Comparison of ENCODE assay signal across 23 cellular contexts in the genomic region with DNA sequence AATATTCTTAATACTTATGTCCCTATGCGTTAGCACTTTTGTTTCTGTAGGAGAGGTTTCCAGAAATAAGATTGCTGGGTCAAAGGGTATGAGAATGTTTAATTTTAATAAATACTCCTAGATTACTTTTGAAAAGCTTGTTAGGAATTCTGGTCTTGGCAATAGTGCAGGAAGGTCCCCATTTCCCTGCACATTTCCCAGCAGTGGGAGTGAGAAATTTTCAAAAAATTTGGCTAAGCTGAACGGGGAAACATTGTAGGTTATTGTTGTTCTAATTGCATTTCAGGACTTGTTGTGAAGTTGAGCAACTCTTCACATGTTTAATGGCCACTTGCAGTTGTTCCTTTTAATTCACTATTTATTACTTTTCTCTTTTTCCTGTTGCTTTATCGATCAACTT. TPM values are rescaled to one million over a fixed set of nuclear protein-coding genes. Genes with fewer than 3 reads are reported as not detected.
DNase-seq lines count a peak whose midpoint lies in the region; ATAC-seq and TF ChIP-seq lines count a peak whose summit lies in the region.
"Had no signal": no experiment of that assay in that cellular context is flagged by ENCODE, and none has a peak within 500 bp of the region (broad histone marks: within the 10 kb centered on the region; RNA-seq: fewer than 3 reads in every experiment).

No MANE protein-coding gene starts in this region.

- peak overlapping the region; percentile 43; the same call in 1 of the 2 replicates for H3K27ac ChIP-seq in HUES6 (ENCODE audit: low read depth, low read length)
- H3K27ac ChIP-seq in mesenchymal stem cell (ENCODE audit: low read length, poor library complexity, severe bottlenecking) = peak overlapping the region; percentile 95
- H3K27ac ChIP-seq in stomach = peak overlapping the region in 3 of 5 donors; percentile 68 to 79 (median 77)
- H3K27ac ChIP-seq: SJCRH30 had no signal

- no peak for ATAC-seq in HG02884 (IDR thresholded peaks at IDR 0.05; ENCODE audit: unreplicated experiment)
- no peak for ATAC-seq in HG03442 (IDR thresholded peaks at IDR 0.05; ENCODE audit: unreplicated experiment)
- ATAC-seq: esophagus mucosa; HCT116; left colon; stimulated activated naive CD8-positive, alpha-beta T cell treated with anti-CD3 and anti-CD28 coated beads, Interleukin-15, amount 100 ng/mL, for 72 hours had no signal

- DNase-seq in dermis blood vessel endothelial cell (peak; percentile 55), mesenchymal stem cell (no peak), stomach (no peak), pons (ENCODE audit: low spot score) (no peak), T-helper 9 cell (no peak)
- DNase-seq: activated CD4-positive, alpha-beta T cell treated with anti-CD3 and anti-CD28 coated beads for 48 hours; activated naive CD4-positive, alpha-beta T cell treated with Interleukin-2 at 50 U/mL for 16 hours; BE2C; GDM1; hypothalamus; left colon; MM.1S; NCI-H187; NCI-H510A; posterior cingulate gyrus; SJCRH30; stimulated activated naive CD8-positive, alpha-beta T cell treated with anti-CD3 and anti-CD28 coated beads, Interleukin-15, amount 100 ng/mL, for 72 hours; T1000 had no signal

- WGBS in mesenchymal stem cell = 0% methylated on average over 1 of the region's 3 CpGs
- WGBS in stomach, 5 donors = 21 to 31% (median 25%) methylated on average over 3 of the region's 3 CpGs

- no peak overlapping the region for H2BK15ac ChIP-seq in mesenchymal stem cell (ENCODE audit: low read depth, poor library complexity, severe bottlenecking)

- H3K36me3 ChIP-seq in HUES6 (ENCODE audit: control insufficient read depth, insufficient read depth, low read length) = no peaks in the 10 kb centered on the region
- H3K36me3 ChIP-seq in mesenchymal stem cell (ENCODE audit: control insufficient read depth in 1 of 2, insufficient read depth in 2 of 2, low read depth in 1 of 2, low read length in 2 of 2) = peaks cover 0 to 24% of the 10 kb centered on the region in 2 experiments
- H3K36me3 ChIP-seq in stomach = no peaks in the 10 kb centered on the region
- H3K36me3 ChIP-seq: BE2C, SJCRH30 had no signal

- H2BK5ac ChIP-seq in mesenchymal stem cell (ENCODE audit: low read depth, low read length, poor library complexity, severe bottlenecking) = no peak overlapping the region

- intact Hi-C loops in stomach (cut with DNase I; ENCODE audit: low total_unique reads) = no loop called here

- H3K27me3 ChIP-seq in HUES6 (ENCODE audit: control insufficient read depth, insufficient read depth, low read length) (no peaks in the 10 kb centered on the region), mesenchymal stem cell (ENCODE audit: control insufficient read depth in 1 of 2, insufficient read depth in 1 of 2, low read length in 2 of 2) (no peaks in the 10 kb centered on the region), stomach (no peaks in the 10 kb centered on the region)
- H3K27me3 ChIP-seq: BE2C, SJCRH30 had no signal

- H3K4me2 ChIP-seq in mesenchymal stem cell (ENCODE audit: low read length, poor library complexity, severe bottlenecking) = no peak overlapping the region

- H3K14ac ChIP-seq in mesenchymal stem cell (ENCODE audit: low read length in 2 of 2) = no peak overlapping the region

- no peak overlapping the region for H3K23ac ChIP-seq in mesenchymal stem cell (ENCODE audit: low read length in 2 of 2)

- TF ChIP-seq POLR2A in stomach (IDR thresholded peaks at IDR 0.05) = no peak

- H2AFZ ChIP-seq in mesenchymal stem cell (ENCODE audit: low read depth, low read length) = no peak overlapping the region

- no peak overlapping the region for H4K8ac ChIP-seq in mesenchymal stem cell (ENCODE audit: low read length)

- no peak for TF ChIP-seq EP300 in stomach (IDR thresholded peaks at IDR 0.05)

- TF ChIP-seq CTCF in stomach (IDR thresholded peaks at IDR 0.05) = no peak

- H3K4me1 ChIP-seq in HUES6 (ENCODE audit: control insufficient read depth, insufficient read depth, low read length) = peaks cover 38% of the 10 kb centered on the region
- H3K4me1 ChIP-seq in mesenchymal stem cell (ENCODE audit: control insufficient read depth, insufficient read depth, low read depth, low read length) = peaks cover 16% of the 10 kb centered on the region
- peaks cover 0 to 43% (median 19%) of the 10 kb centered on the region in 4 donors for H3K4me1 ChIP-seq in stomach
- H3K4me1 ChIP-seq: BE2C had no signal

- H3K9ac ChIP-seq in HUES6 (ENCODE audit: low read length) (no peak overlapping the region), mesenchymal stem cell (ENCODE audit: low read length) (peak overlapping the region; percentile 8)

- H3K18ac ChIP-seq in mesenchymal stem cell (ENCODE audit: low read depth in 1 of 2, low read length in 2 of 2) = no peak overlapping the region

- H3K4ac ChIP-seq in mesenchymal stem cell (ENCODE audit: low read depth in 1 of 2, low read length in 2 of 2) = no peak overlapping the region

- no peak overlapping the region for H4K91ac ChIP-seq in mesenchymal stem cell (ENCODE audit: low read length)

- H3K9me3 ChIP-seq in HUES6 (ENCODE audit: control insufficient read depth, insufficient read depth, low read depth, low read length) (peaks cover 7% of the 10 kb centered on the region; the same call in 1 of the 2 replicates), mesenchymal stem cell (ENCODE audit: control insufficient read depth, low read length) (peaks cover 3% of the 10 kb centered on the region), stomach (no peaks in the 10 kb centered on the region)
- H3K9me3 ChIP-seq: BE2C, SJCRH30 had no signal

- H3K4me3 ChIP-seq in HUES6 (ENCODE audit: low read depth, low read length) = no peak overlapping the region
- no peak overlapping the region for H3K4me3 ChIP-seq in mesenchymal stem cell (ENCODE audit: insufficient read depth in 1 of 2, low read depth in 1 of 2, low read length in 2 of 2)
- no peak overlapping the region for H3K4me3 ChIP-seq in stomach
- H3K4me3 ChIP-seq: SJCRH30 had no signal

- no peak overlapping the region for H2BK120ac ChIP-seq in mesenchymal stem cell (ENCODE audit: low read depth, low read length)

- no peaks in the 10 kb centered on the region for H3K79me1 ChIP-seq in mesenchymal stem cell (replicated peaks; ENCODE audit: low read length, poor library complexity, severe bottlenecking)

- H2AK5ac ChIP-seq in mesenchymal stem cell (ENCODE audit: low read length, severe bottlenecking) = no peak overlapping the region

- H2BK12ac ChIP-seq in mesenchymal stem cell (ENCODE audit: low read length in 2 of 2) = no peak overlapping the region

RNA-seq across cellular contexts. Expression of gene IGFBP7, which starts 27.1 kb away (rescaled TPM):
- total RNA-seq in dermis blood vessel endothelial cell (1,318 and 2,129 TPM in 2 replicates), stomach (100 to 1,000 TPM; 188 to 972 (median 281) TPM)
- polyA plus RNA-seq in mesenchymal stem cell (2013, experiment 1 of 2) = 2,552 TPM
- polyA plus RNA-seq in mesenchymal stem cell (2013, experiment 2 of 2) = 3,066 TPM
- 100 to 1,000 TPM in 1 of 3 donors, 10 to 100 TPM in 2; 71.8 to 199 (median 85.9) TPM for polyA plus RNA-seq in stomach

Comparison
In these comparisons a context has a peak if more than half of its experiments do, and no peak if none do; other contexts are left out.
1. H3K27ac ChIP-seq: peak in every context shown above with its lines; median percentile 95 in mesenchymal stem cell; 77 in stomach; 43 in HUES6.